Comparison of ENCODE assay signal across 1 cellular context in the genomic region with DNA sequence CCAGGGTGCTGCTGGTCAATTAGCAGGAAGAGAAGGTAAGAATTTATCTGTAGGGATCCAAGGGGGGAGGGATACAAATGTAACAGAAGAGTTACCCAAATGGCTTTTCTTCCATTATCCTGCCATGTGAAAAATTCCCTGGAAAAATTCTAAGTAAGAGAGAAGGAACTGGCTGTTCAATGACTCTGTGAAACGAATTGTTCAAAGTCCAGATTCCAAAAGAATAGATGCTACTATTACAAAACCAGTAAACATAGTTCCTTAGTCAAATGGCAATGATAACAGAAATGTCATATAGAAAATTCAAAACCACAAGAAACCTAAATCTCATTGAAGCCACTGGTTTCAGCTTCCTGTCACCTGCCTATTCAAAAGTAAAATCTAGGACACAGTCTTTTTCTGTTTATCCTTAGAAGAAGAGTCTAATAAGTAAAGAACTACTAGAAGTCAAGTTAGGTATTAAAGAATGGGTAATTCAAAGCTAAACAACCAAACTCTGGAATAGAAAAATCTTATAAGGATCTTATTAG.
TF ChIP-seq lines count a peak whose summit lies in the region.

No MANE protein-coding gene starts in this region.

TF ChIP-seq in WTC11, 78 proteins besides CTCF, POLR2A, EP300 and RAD21 (continued from another document):
- TF ChIP-seq, protein P1, sequence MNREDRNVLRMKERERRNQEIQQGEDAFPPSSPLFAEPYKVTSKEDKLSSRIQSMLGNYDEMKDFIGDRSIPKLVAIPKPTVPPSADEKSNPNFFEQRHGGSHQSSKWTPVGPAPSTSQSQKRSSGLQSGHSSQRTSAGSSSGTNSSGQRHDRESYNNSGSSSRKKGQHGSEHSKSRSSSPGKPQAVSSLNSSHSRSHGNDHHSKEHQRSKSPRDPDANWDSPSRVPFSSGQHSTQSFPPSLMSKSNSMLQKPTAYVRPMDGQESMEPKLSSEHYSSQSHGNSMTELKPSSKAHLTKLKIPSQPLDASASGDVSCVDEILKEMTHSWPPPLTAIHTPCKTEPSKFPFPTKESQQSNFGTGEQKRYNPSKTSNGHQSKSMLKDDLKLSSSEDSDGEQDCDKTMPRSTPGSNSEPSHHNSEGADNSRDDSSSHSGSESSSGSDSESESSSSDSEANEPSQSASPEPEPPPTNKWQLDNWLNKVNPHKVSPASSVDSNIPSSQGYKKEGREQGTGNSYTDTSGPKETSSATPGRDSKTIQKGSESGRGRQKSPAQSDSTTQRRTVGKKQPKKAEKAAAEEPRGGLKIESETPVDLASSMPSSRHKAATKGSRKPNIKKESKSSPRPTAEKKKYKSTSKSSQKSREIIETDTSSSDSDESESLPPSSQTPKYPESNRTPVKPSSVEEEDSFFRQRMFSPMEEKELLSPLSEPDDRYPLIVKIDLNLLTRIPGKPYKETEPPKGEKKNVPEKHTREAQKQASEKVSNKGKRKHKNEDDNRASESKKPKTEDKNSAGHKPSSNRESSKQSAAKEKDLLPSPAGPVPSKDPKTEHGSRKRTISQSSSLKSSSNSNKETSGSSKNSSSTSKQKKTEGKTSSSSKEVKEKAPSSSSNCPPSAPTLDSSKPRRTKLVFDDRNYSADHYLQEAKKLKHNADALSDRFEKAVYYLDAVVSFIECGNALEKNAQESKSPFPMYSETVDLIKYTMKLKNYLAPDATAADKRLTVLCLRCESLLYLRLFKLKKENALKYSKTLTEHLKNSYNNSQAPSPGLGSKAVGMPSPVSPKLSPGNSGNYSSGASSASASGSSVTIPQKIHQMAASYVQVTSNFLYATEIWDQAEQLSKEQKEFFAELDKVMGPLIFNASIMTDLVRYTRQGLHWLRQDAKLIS (CRISPR knock-in tag; IDR thresholded peaks at IDR 0.05; ENCODE audit: borderline replicate concordance): no peak
- TF ChIP-seq CREM (CRISPR knock-in tag; IDR thresholded peaks at IDR 0.05): no peak
- TF ChIP-seq, protein P2, sequence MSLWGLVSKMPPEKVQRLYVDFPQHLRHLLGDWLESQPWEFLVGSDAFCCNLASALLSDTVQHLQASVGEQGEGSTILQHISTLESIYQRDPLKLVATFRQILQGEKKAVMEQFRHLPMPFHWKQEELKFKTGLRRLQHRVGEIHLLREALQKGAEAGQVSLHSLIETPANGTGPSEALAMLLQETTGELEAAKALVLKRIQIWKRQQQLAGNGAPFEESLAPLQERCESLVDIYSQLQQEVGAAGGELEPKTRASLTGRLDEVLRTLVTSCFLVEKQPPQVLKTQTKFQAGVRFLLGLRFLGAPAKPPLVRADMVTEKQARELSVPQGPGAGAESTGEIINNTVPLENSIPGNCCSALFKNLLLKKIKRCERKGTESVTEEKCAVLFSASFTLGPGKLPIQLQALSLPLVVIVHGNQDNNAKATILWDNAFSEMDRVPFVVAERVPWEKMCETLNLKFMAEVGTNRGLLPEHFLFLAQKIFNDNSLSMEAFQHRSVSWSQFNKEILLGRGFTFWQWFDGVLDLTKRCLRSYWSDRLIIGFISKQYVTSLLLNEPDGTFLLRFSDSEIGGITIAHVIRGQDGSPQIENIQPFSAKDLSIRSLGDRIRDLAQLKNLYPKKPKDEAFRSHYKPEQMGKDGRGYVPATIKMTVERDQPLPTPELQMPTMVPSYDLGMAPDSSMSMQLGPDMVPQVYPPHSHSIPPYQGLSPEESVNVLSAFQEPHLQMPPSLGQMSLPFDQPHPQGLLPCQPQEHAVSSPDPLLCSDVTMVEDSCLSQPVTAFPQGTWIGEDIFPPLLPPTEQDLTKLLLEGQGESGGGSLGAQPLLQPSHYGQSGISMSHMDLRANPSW (CRISPR knock-in tag; conservative IDR thresholded peaks at IDR 0.05; ENCODE audit: low read depth): no peak
- TF ChIP-seq, protein P3, sequence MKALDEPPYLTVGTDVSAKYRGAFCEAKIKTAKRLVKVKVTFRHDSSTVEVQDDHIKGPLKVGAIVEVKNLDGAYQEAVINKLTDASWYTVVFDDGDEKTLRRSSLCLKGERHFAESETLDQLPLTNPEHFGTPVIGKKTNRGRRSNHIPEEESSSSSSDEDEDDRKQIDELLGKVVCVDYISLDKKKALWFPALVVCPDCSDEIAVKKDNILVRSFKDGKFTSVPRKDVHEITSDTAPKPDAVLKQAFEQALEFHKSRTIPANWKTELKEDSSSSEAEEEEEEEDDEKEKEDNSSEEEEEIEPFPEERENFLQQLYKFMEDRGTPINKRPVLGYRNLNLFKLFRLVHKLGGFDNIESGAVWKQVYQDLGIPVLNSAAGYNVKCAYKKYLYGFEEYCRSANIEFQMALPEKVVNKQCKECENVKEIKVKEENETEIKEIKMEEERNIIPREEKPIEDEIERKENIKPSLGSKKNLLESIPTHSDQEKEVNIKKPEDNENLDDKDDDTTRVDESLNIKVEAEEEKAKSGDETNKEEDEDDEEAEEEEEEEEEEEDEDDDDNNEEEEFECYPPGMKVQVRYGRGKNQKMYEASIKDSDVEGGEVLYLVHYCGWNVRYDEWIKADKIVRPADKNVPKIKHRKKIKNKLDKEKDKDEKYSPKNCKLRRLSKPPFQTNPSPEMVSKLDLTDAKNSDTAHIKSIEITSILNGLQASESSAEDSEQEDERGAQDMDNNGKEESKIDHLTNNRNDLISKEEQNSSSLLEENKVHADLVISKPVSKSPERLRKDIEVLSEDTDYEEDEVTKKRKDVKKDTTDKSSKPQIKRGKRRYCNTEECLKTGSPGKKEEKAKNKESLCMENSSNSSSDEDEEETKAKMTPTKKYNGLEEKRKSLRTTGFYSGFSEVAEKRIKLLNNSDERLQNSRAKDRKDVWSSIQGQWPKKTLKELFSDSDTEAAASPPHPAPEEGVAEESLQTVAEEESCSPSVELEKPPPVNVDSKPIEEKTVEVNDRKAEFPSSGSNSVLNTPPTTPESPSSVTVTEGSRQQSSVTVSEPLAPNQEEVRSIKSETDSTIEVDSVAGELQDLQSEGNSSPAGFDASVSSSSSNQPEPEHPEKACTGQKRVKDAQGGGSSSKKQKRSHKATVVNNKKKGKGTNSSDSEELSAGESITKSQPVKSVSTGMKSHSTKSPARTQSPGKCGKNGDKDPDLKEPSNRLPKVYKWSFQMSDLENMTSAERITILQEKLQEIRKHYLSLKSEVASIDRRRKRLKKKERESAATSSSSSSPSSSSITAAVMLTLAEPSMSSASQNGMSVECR (CRISPR knock-in tag; IDR thresholded peaks at IDR 0.05; ENCODE audit: borderline replicate concordance): no peak
